In genomic region chr19:36972594-36972993, GRCh38 we compare ENCODE assay signal across 8 cellular contexts. TPM values are rescaled to one million over a fixed set of nuclear protein-coding genes. Genes with fewer than 3 reads are reported as not detected.
DNase-seq lines count a peak whose midpoint lies in the region; ATAC-seq and TF ChIP-seq lines count a peak whose summit lies in the region.

No MANE protein-coding gene starts in this region.

- H3K36me3 ChIP-seq in adipocyte (ENCODE audit: control insufficient read depth, insufficient read depth, low read length, severe bottlenecking) (no peaks in the 10 kb centered on the region), stomach (peaks cover 0 to 22% (median 7%) of the 10 kb centered on the region in 4 donors)

- no peak for ATAC-seq in HG03521 (IDR thresholded peaks at IDR 0.05; ENCODE audit: unreplicated experiment)
- no peak for ATAC-seq in HG03439 (IDR thresholded peaks at IDR 0.05; ENCODE audit: unreplicated experiment)
- ATAC-seq in GM21423 (IDR thresholded peaks at IDR 0.05; ENCODE audit: unreplicated experiment), result no peak

- no peak for TF ChIP-seq EP300 in stomach (IDR thresholded peaks at IDR 0.05)

- H3K27me3 ChIP-seq in adipocyte (replicated peaks; ENCODE audit: control insufficient read depth, insufficient read depth, low read length) (no peaks in the 10 kb centered on the region), stomach (no peaks in the 10 kb centered on the region)

- DNase-seq in DMS 273 (lab: John Stamatoyannopoulos, UW; ENCODE audit: unreplicated experiment), result peak; percentile 65
- DNase-seq in DMS 273 treated with DMSO at 0.1 percent for 48 hours (lab: John Stamatoyannopoulos, UW), result no peak
- no peak for DNase-seq in adipocyte (ENCODE audit: low read depth)
- no peak for DNase-seq in stomach

- intact Hi-C loops in stomach (cut with DNase I; ENCODE audit: low total_unique reads), result no loop called here

- H3K9me3 ChIP-seq in adipocyte (ENCODE audit: control insufficient read depth, low read length) (peaks cover 10% of the 10 kb centered on the region), stomach (peaks cover 0 to 32% (median 9%) of the 10 kb centered on the region in 4 donors)

- H3K4me3 ChIP-seq in adipocyte (ENCODE audit: low read length), result peak overlapping the region; percentile 81
- peak overlapping the region; percentile 86 for H3K4me3 ChIP-seq in iPS-11a (ENCODE audit: low read depth, low read length)
- H3K4me3 ChIP-seq in stomach, result peak overlapping the region; percentile 58 to 64 (median 63)

- peak overlapping the region; percentile 53 for H3K9ac ChIP-seq in adipocyte (ENCODE audit: low read length)

- TF ChIP-seq POLR2A in stomach (IDR thresholded peaks at IDR 0.05), result no peak

- WGBS in stomach, 5 donors, result 19 to 36% (median 29%) methylated on average over 22 to 26 of the region's 26 CpGs

- H3K4me1 ChIP-seq in adipocyte (ENCODE audit: control insufficient read depth, insufficient read depth, low read length) (no peaks in the 10 kb centered on the region), stomach (peaks cover 7 to 17% (median 16%) of the 10 kb centered on the region in 4 donors)

- H3K27ac ChIP-seq in stomach, result peak overlapping the region; percentile 72 to 83 (median 77)

- TF ChIP-seq CTCF in stomach (IDR thresholded peaks at IDR 0.05), result no peak

RNA-seq across cellular contexts. Expression of gene ZNF568, which starts 56.5 kb away (rescaled TPM):
- 10 to 100 TPM in 2 of 5 donors, 1 to 10 TPM in 1, under 1 TPM in 1, not detected in 1; 0.87 to 27.0 (median 7.6) TPM for total RNA-seq in stomach
- polyA plus RNA-seq in stomach, result 1 to 10 TPM; 2.6 to 4.1 (median 3.2) TPM

RNA-seq across cellular contexts. Expression of gene ZNF829, which starts 56.5 kb away (rescaled TPM):
- 1 to 10 TPM in 2 of 5 donors, under 1 TPM in 2, not detected in 1; 0.45 to 7.7 (median 1.8) TPM for total RNA-seq in stomach
- 1 to 10 TPM in 2 of 3 donors, under 1 TPM in 1; 0.75 to 1.2 (median 1.1) TPM for polyA plus RNA-seq in stomach
